ENCODE assay signal across 1 cellular context in the genomic region with DNA sequence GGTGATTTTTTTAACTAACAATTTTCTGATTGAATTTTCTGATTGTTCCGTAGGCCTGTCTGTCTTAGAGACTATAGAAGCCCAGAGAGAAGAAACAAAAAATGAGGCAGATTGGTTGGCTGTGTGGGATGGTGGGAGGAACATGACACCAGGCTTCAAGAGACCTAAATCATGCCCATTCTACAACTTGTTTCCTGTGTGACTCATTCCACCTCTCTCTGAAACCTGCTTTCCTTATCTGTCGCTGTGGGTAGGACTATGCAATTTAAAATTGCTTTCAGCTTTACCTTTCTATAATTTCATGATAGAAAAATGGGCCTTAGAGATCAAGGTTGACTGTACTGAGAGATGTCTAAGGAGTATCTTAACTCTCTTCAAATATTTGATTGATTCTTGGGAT.
A peak's percentile ranks its signal among the peaks of the same experiment; 100 is the strongest.
TF ChIP-seq lines count a peak whose summit lies in the region.

No MANE protein-coding gene starts in this region.

TF ChIP-seq in HCT116, 20 proteins besides CTCF, POLR2A, EP300 and RAD21 (continued from another document):
- TF ChIP-seq, protein P1, sequence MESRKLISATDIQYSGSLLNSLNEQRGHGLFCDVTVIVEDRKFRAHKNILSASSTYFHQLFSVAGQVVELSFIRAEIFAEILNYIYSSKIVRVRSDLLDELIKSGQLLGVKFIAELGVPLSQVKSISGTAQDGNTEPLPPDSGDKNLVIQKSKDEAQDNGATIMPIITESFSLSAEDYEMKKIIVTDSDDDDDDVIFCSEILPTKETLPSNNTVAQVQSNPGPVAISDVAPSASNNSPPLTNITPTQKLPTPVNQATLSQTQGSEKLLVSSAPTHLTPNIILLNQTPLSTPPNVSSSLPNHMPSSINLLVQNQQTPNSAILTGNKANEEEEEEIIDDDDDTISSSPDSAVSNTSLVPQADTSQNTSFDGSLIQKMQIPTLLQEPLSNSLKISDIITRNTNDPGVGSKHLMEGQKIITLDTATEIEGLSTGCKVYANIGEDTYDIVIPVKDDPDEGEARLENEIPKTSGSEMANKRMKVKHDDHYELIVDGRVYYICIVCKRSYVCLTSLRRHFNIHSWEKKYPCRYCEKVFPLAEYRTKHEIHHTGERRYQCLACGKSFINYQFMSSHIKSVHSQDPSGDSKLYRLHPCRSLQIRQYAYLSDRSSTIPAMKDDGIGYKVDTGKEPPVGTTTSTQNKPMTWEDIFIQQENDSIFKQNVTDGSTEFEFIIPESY (IDR thresholded peaks at IDR 0.05; ENCODE audit: extremely low read depth, insufficient replicate concordance, low read length) = no peak
- TF ChIP-seq CBX3 (IDR thresholded peaks at IDR 0.05; ENCODE audit: low read depth) (peak; percentile 46; the same call in 1 of the 2 replicates), SP1 (IDR thresholded peaks at IDR 0.05; ENCODE audit: low read depth) (0 out of 2 replicates have a peak, but pooled peaks have one; percentile 18)
TF ChIP-seq in HCT116: peak in this region for 5.
